ENCODE assay signal across 25 cellular contexts in the genomic region with DNA sequence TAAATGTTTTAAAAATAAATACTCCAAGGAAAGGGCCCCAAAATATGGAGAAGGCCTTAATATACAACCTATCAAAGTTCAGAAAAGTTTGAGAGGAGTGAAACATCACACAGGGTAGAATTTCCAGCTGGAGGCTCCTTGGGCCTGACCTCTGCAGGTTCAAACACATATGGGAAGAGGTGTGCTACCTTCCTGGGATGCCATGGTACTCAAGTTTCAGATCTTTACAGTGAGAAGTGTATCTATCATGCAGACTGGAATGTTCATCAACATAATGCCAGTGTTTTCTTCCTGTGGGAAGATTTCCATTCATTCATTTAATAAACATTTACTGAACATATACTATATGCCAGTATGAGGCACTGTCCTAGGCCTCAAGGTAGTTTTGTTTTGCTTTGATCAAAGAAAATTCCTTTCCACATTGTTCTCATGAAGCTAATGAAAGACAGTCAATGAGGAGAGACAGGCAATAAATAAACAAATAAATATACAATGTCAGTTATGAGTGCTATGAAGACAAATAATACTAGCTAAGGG. TPM values are rescaled to one million over a fixed set of nuclear protein-coding genes. Genes with fewer than 3 reads are reported as not detected.
A peak's percentile ranks its signal among the peaks of the same experiment; 100 is the strongest.
DNase-seq lines count a peak whose midpoint lies in the region; ATAC-seq and TF ChIP-seq lines count a peak whose summit lies in the region.
"Had no signal": no experiment of that assay in that cellular context is flagged by ENCODE, and none has a peak within 500 bp of the region (broad histone marks: within the 10 kb centered on the region; RNA-seq: fewer than 3 reads in every experiment).

No MANE protein-coding gene starts in this region.

- no peak overlapping the region for H3K4me3 ChIP-seq in cardiac muscle cell
- H3K4me3 ChIP-seq: lung, sigmoid colon, upper lobe of left lung had no signal

- peaks cover 20% of the 10 kb centered on the region for H3K4me1 ChIP-seq in cardiac muscle cell (ENCODE audit: low read depth)

- intact Hi-C loops in left ventricle myocardium superior (cut with micrococcal nuclease) (no loop called here), posterior cingulate gyrus (cut with DNase I) (no loop called here)
- intact Hi-C loops in activated T-helper 2 cell treated with anti-CD3 and anti-CD28 coated beads, Interferon-gamma antibody, Interleukin-2, Interleukin-4, amounts not matched to agents 10 μg/mL and 5 μg/mL and 100 μg/mL, durations not matched to agents 14 hours and 24 hours and 36 hours (cut with micrococcal nuclease), result no loop called here

- no peak for ATAC-seq in left ventricle myocardium superior
- ATAC-seq: stimulated activated memory B cell treated with anti-CD40 and anti-IgM and Interleukin-4, amounts not matched to agents 10 μg/mL and 1 μg/mL and 100 μg/mL, for 72 hours had no signal

- H3K9me3 Mint-ChIP-seq in HFFc6, result no peaks in the 10 kb centered on the region
- H3K9me3 Mint-ChIP-seq in activated T-helper 2 cell treated with anti-CD3 and anti-CD28 coated beads, Interferon-gamma antibody, Interleukin-2, Interleukin-4, amounts not matched to agents 10 μg/mL and 5 μg/mL and 100 μg/mL, durations not matched to agents 14 hours and 24 hours and 36 hours, result no peaks in the 10 kb centered on the region
- no peaks in the 10 kb centered on the region for H3K9me3 Mint-ChIP-seq in neural crest cell
- H3K9me3 Mint-ChIP-seq: activated naive CD8-positive, alpha-beta T cell treated with anti-CD3 and anti-CD28 coated beads, Interleukin-2, amount 10 ng/mL, durations not matched to agents 7 days and 5 days; activated T-helper 1 cell treated with anti-CD3 and anti-CD28 coated beads, Interleukin-12 subunit alpha, Interleukin-12 subunit beta, Interleukin-2, Interleukin-4 antibody, amounts not matched to agents 30 ng/mL and 10 ng/mL and 1 ng/mL, durations not matched to agents 14 hours and 24 hours and 36 hours; stimulated activated memory B cell treated with anti-CD40 and anti-IgM and Interleukin-4, amounts not matched to agents 10 μg/mL and 1 μg/mL and 100 μg/mL, for 72 hours; T-helper 1 cell treated with Interleukin-12 subunit alpha and Interleukin-12 subunit beta and Interleukin-4 antibody, amounts not matched to agents 30 μg/mL and 1 μg/mL, for 36 hours had no signal

- H3K36me3 ChIP-seq in cardiac muscle cell, result no peaks in the 10 kb centered on the region
- H3K36me3 ChIP-seq: sigmoid colon had no signal

- H3K27me3 ChIP-seq in cardiac muscle cell, result no peaks in the 10 kb centered on the region
- H3K27me3 ChIP-seq: sigmoid colon, upper lobe of left lung had no signal

- peak overlapping the region; percentile 18 for H3K27ac ChIP-seq in cardiac muscle cell
- H3K27ac ChIP-seq: sigmoid colon, upper lobe of left lung had no signal

- peak overlapping the region; percentile 57; the same call in 1 of the 2 replicates for H3K27ac Mint-ChIP-seq in HFFc6
- H3K27ac Mint-ChIP-seq in activated T-helper 2 cell treated with anti-CD3 and anti-CD28 coated beads, Interferon-gamma antibody, Interleukin-2, Interleukin-4, amounts not matched to agents 10 μg/mL and 5 μg/mL and 100 μg/mL, durations not matched to agents 14 hours and 24 hours and 36 hours, result peak overlapping the region; percentile 2
- H3K27ac Mint-ChIP-seq in neural crest cell (ENCODE audit: unreplicated experiment), result no peak overlapping the region
- H3K27ac Mint-ChIP-seq: stimulated activated memory B cell treated with anti-CD40 and anti-IgM and Interleukin-4, amounts not matched to agents 10 μg/mL and 1 μg/mL and 100 μg/mL, for 72 hours had no signal

- peaks cover 38% of the 10 kb centered on the region for H3K4me1 Mint-ChIP-seq in HFFc6 (ENCODE audit: low read depth)
- H3K4me1 Mint-ChIP-seq in activated T-helper 2 cell treated with anti-CD3 and anti-CD28 coated beads, Interferon-gamma antibody, Interleukin-2, Interleukin-4, amounts not matched to agents 10 μg/mL and 5 μg/mL and 100 μg/mL, durations not matched to agents 14 hours and 24 hours and 36 hours (ENCODE audit: low read depth), result peaks cover 45% of the 10 kb centered on the region
- H3K4me1 Mint-ChIP-seq in neural crest cell, result peaks cover 16% of the 10 kb centered on the region

- H3K9me3 ChIP-seq in cardiac muscle cell (ENCODE audit: low read depth), result no peaks in the 10 kb centered on the region
- H3K9me3 ChIP-seq: sigmoid colon, upper lobe of left lung had no signal

- H3K27me3 Mint-ChIP-seq in HFFc6 (ENCODE audit: insufficient read depth), result no peaks in the 10 kb centered on the region
- no peaks in the 10 kb centered on the region for H3K27me3 Mint-ChIP-seq in activated T-helper 2 cell treated with anti-CD3 and anti-CD28 coated beads, Interferon-gamma antibody, Interleukin-2, Interleukin-4, amounts not matched to agents 10 μg/mL and 5 μg/mL and 100 μg/mL, durations not matched to agents 14 hours and 24 hours and 36 hours (ENCODE audit: low read depth)
- H3K27me3 Mint-ChIP-seq in neural crest cell (ENCODE audit: low read depth), result no peaks in the 10 kb centered on the region
- H3K27me3 Mint-ChIP-seq: activated naive CD8-positive, alpha-beta T cell treated with anti-CD3 and anti-CD28 coated beads, Interleukin-2, amount 10 ng/mL, durations not matched to agents 7 days and 5 days; progenitor cell of endocrine pancreas; stimulated activated memory B cell treated with anti-CD40 and anti-IgM and Interleukin-4, amounts not matched to agents 10 μg/mL and 1 μg/mL and 100 μg/mL, for 72 hours had no signal

- H3K36me3 Mint-ChIP-seq in HFFc6 (ENCODE audit: low read depth) (peaks cover 10% of the 10 kb centered on the region; the same call in 1 of the 2 replicates), neural crest cell (ENCODE audit: low read depth) (peaks cover 2% of the 10 kb centered on the region)
- peaks cover 52% of the 10 kb centered on the region for H3K36me3 Mint-ChIP-seq in activated T-helper 2 cell treated with anti-CD3 and anti-CD28 coated beads, Interferon-gamma antibody, Interleukin-2, Interleukin-4, amounts not matched to agents 10 μg/mL and 5 μg/mL and 100 μg/mL, durations not matched to agents 14 hours and 24 hours and 36 hours (ENCODE audit: low read depth)

- H3K4me3 Mint-ChIP-seq in HFFc6 (no peak overlapping the region), neural crest cell (peak overlapping the region; percentile 9)
- H3K4me3 Mint-ChIP-seq in activated T-helper 2 cell treated with anti-CD3 and anti-CD28 coated beads, Interferon-gamma antibody, Interleukin-2, Interleukin-4, amounts not matched to agents 10 μg/mL and 5 μg/mL and 100 μg/mL, durations not matched to agents 14 hours and 24 hours and 36 hours (ENCODE audit: low read depth), result no peak overlapping the region
- H3K4me3 Mint-ChIP-seq: activated T-helper 1 cell treated with anti-CD3 and anti-CD28 coated beads, Interleukin-12 subunit alpha, Interleukin-12 subunit beta, Interleukin-2, Interleukin-4 antibody, amounts not matched to agents 30 ng/mL and 10 ng/mL and 1 ng/mL, durations not matched to agents 14 hours and 24 hours and 36 hours; stimulated activated memory B cell treated with anti-CD40 and anti-IgM and Interleukin-4, amounts not matched to agents 10 μg/mL and 1 μg/mL and 100 μg/mL, for 72 hours; T-helper 1 cell treated with Interleukin-12 subunit alpha and Interleukin-12 subunit beta and Interleukin-4 antibody, amounts not matched to agents 30 μg/mL and 1 μg/mL, for 36 hours had no signal

- no peak for DNase-seq in cardiac muscle cell (ENCODE audit: low read depth in 1 of 2, low spot score in 1 of 2)
- no peak for DNase-seq in left ventricle myocardium superior
- DNase-seq in HFFc6, result no peak
- DNase-seq in activated T-helper 2 cell treated with anti-CD3 and anti-CD28 coated beads, Interferon-gamma antibody, Interleukin-2, Interleukin-4, amounts not matched to agents 10 μg/mL and 5 μg/mL and 100 μg/mL, durations not matched to agents 14 hours and 24 hours and 36 hours (ENCODE audit: low spot score), result no peak
- no peak for DNase-seq in neural crest cell (ENCODE audit: low read depth, low spot score)
- no peak for DNase-seq in posterior cingulate gyrus
- no peak for DNase-seq in medulla oblongata (ENCODE audit: extremely low spot score)
- DNase-seq: activated naive CD8-positive, alpha-beta T cell treated with anti-CD3 and anti-CD28 coated beads, Interleukin-2, amount 10 ng/mL, durations not matched to agents 7 days and 5 days; effector CD8-positive, alpha-beta T cell; erythroblast; head of caudate nucleus; KG1; kidney glomerular epithelial cell; NCI-H1436 treated with DMSO at 0.1 percent for 48 hours; NCI-H2107; NCI-H446; NCI-H82; sigmoid colon; stimulated activated CD4-positive, alpha-beta T cell treated with anti-CD3 and anti-CD28 coated beads, Interleukin-4, amount 100 ng/mL, for 4 hours had no signal

- TF ChIP-seq CTCF in cardiac muscle cell (IDR thresholded peaks at IDR 0.05; ENCODE audit: low read depth, low read length) (no peak), HFFc6 (IDR thresholded peaks at IDR 0.05) (no peak), neural crest cell (conservative IDR thresholded peaks at IDR 0.05) (no peak)

RNA-seq across cellular contexts. Expression of a gene that starts 14.6 kb away (rescaled TPM):
- total RNA-seq in cardiac muscle cell (63.7 and 74.3 TPM in 2 replicates), left ventricle myocardium superior (61.3 TPM), neural crest cell (148 and 165 TPM in 2 replicates)
- polyA plus RNA-seq in cardiac muscle cell, result 47.5 and 64.3 TPM in 2 replicates
- 100 to 1,000 TPM; 122 to 136 (median 126) TPM for total RNA-seq in HFFc6 (2021; fragmentation: NEBNext Ultra II Directional; extraction: Animal tissue kit (Norgen Biotek cat#: 25700))
- 267 and 282 TPM in 2 replicates for total RNA-seq in activated T-helper 2 cell treated with anti-CD3 and anti-CD28 coated beads, Interferon-gamma antibody, Interleukin-2, Interleukin-4, amounts not matched to agents 10 μg/mL and 5 μg/mL and 100 μg/mL, durations not matched to agents 14 hours and 24 hours and 36 hours

RNA-seq across cellular contexts. Expression of a gene that starts 55.0 kb away (rescaled TPM):
- total RNA-seq in cardiac muscle cell (0.12 and 0.46 TPM in 2 replicates), left ventricle myocardium superior (not detected), neural crest cell (8.7 and 10.6 TPM in 2 replicates)
- polyA plus RNA-seq in cardiac muscle cell, result not detected in 2 replicates
- total RNA-seq in HFFc6 (2021; fragmentation: NEBNext Ultra II Directional; extraction: Animal tissue kit (Norgen Biotek cat#: 25700)), result under 1 TPM in 5 of 6 experiments, not detected in 1; 0.05 to 0.09 (median 0.07) TPM
- total RNA-seq in activated T-helper 2 cell treated with anti-CD3 and anti-CD28 coated beads, Interferon-gamma antibody, Interleukin-2, Interleukin-4, amounts not matched to agents 10 μg/mL and 5 μg/mL and 100 μg/mL, durations not matched to agents 14 hours and 24 hours and 36 hours, result not detected in 2 replicates
- total RNA-seq: activated naive CD8-positive, alpha-beta T cell treated with anti-CD3 and anti-CD28 coated beads, Interleukin-2, amount 10 ng/mL, durations not matched to agents 7 days and 5 days; activated T-helper 1 cell treated with anti-CD3 and anti-CD28 coated beads, Interleukin-12 subunit alpha, Interleukin-12 subunit beta, Interleukin-2, Interleukin-4 antibody, amounts not matched to agents 30 ng/mL and 10 ng/mL and 1 ng/mL, durations not matched to agents 14 hours and 24 hours and 36 hours had no signal
